19 cellular contexts compared by ENCODE assay signal in the genomic region with DNA sequence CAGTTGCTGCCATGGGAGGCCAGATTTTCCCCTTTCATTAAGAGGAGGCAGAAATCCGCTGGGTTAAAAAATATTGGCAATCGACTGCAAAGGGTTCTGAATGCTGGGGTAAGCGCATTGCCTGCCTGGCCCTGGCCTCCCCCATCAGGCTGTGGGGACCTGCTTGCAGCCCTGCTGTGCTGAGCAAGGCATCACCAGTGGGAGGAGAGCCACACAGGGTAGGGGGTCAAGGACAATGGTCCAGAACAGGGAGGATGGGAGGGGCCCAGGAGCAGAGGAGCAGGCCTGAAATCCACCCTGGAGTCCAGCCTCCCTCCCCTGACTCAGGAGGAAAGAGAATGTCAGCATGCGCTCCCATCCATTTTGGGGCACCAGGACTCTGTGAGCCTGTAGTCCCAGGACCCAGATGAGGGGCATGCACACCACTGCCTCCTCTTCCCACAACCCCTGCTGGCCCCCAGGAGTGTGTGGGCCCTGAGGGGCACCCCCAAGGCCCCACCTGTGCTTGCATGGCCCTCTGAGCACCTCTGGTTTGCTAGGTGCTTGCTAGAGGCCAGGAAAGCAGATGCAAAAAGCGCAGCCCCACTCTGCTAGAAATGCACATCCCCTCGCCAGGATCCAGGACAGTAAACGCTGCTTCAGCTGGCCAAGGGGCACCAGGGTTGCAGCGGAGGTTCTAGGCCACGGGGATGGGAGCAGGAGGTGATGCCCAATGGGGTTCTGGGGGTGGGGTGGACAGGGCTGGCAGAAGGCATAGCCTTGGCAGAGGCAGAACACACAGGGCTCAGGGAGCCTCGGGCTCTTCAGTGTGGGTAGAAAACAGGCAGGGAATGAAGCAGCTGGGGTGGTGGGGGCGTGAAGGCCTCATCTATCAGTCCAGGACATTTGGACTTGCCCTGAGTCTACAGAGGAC. TPM values are rescaled to one million over a fixed set of nuclear protein-coding genes. Genes with fewer than 3 reads are reported as not detected.
DNase-seq lines count a peak whose midpoint lies in the region; ATAC-seq and TF ChIP-seq lines count a peak whose summit lies in the region.
"Had no signal": no experiment of that assay in that cellular context is flagged by ENCODE, and none has a peak within 500 bp of the region (broad histone marks: within the 10 kb centered on the region; RNA-seq: fewer than 3 reads in every experiment).

No MANE protein-coding gene starts in this region.

- TF ChIP-seq CTCF in heart left ventricle (IDR thresholded peaks at IDR 0.05) = no peak
- no peak for TF ChIP-seq CTCF in nephron progenitor cell (IDR thresholded peaks at IDR 0.05)
- no peak for TF ChIP-seq CTCF in type B pancreatic cell (conservative IDR thresholded peaks at IDR 0.05)
- TF ChIP-seq CTCF in Caco-2 (IDR thresholded peaks at IDR 0.05; ENCODE audit: insufficient read depth in 1 of 2, low read depth in 1 of 2, low read length in 1 of 2, severe bottlenecking in 1 of 2, unreplicated experiment in 1 of 2) = no peak

- H3K4me3 Mint-ChIP-seq in nephron progenitor cell (no peak overlapping the region), type B pancreatic cell (no peak overlapping the region), Caco-2 (ENCODE audit: unreplicated experiment) (no peak overlapping the region)

- H3K27me3 Mint-ChIP-seq in nephron progenitor cell (ENCODE audit: low read depth, poor library complexity) (peaks cover 15% of the 10 kb centered on the region), type B pancreatic cell (no peaks in the 10 kb centered on the region), Caco-2 (ENCODE audit: insufficient read depth, unreplicated experiment) (no peaks in the 10 kb centered on the region)

- peak overlapping the region; percentile 73 for H3K27ac Mint-ChIP-seq in nephron progenitor cell
- no peak overlapping the region for H3K27ac Mint-ChIP-seq in type B pancreatic cell
- no peak overlapping the region for H3K27ac Mint-ChIP-seq in Caco-2 (ENCODE audit: unreplicated experiment)

- DNase-seq in Right ventricle myocardium inferior (ENCODE audit: missing footprints) (no peak), cardiac septum (ENCODE audit: low spot score) (no peak), heart left ventricle (peak in 1 of 5 donors; percentile 36), nephron progenitor cell (no peak), NCI-H82 treated with DMSO at 0.1 percent for 48 hours (lab: John Stamatoyannopoulos, UW; ENCODE audit: unreplicated experiment) (no peak), type B pancreatic cell (ENCODE audit: extremely low spot score, unreplicated experiment) (no peak), SKM-1 (lab: John Stamatoyannopoulos, UW; ENCODE audit: unreplicated experiment) (no peak), Caco-2 (no peak)
- DNase-seq: activated CD8-positive, alpha-beta memory T cell treated with anti-CD3 and anti-CD28 coated beads, Interleukin-2, amount 50 U/mL, for 4 hours; brain microvascular endothelial cell; MG63; midbrain; NCI-H1417 treated with DMSO at 0.1 percent for 48 hours; NCI-H510A treated with DMSO at 0.1 percent for 48 hours; small intestine; stimulated activated naive CD8-positive, alpha-beta T cell treated with anti-CD3 and anti-CD28 coated beads, Interleukin-15, Interleukin-2, amounts not matched to agents 100 U/mL and 50 U/mL, for 24 hours; T-helper 2 cell; tibial artery had no signal

- peaks cover 0 to 35% (median 4%) of the 10 kb centered on the region in 12 donors for H3K4me1 ChIP-seq in heart left ventricle
- no peaks in the 10 kb centered on the region for H3K4me1 ChIP-seq in Caco-2
- H3K4me1 ChIP-seq: tibial artery had no signal

- WGBS in heart left ventricle, 4 donors = 71 to 76% (median 73%) methylated on average over 11 of the region's 11 CpGs

- no TSS peak for BruUV-seq in Caco-2 (replicated peaks; lab: Mats Ljungman, UMichigan)

- H3K36me3 Mint-ChIP-seq in nephron progenitor cell (ENCODE audit: low read depth) (peaks cover 4% of the 10 kb centered on the region), type B pancreatic cell (no peaks in the 10 kb centered on the region), Caco-2 (ENCODE audit: insufficient read depth, unreplicated experiment) (no peaks in the 10 kb centered on the region)

- no peak for TF ChIP-seq POLR2A in heart left ventricle (IDR thresholded peaks at IDR 0.05)

- CTCF ChIA-PET in Caco-2 (lab: Charles Lee) = no interaction called here

- peak overlapping the region in 10 of 12 donors; percentile 43 to 82 (median 64) for H3K27ac ChIP-seq in heart left ventricle
- H3K27ac ChIP-seq: brain microvascular endothelial cell, coronary artery, tibial artery had no signal

- intact Hi-C loops in Right ventricle myocardium inferior (cut with DNase I) (loop anchor here (1.0 kb wide), 1 partner anchor 56 kb away; no protein-coding TSS in a partner anchor), cardiac septum (cut with DNase I) (no loop called here), heart left ventricle (cut with DNase I) (no loop called here), Caco-2 (cut with micrococcal nuclease; ENCODE audit: unreplicated experiment) (no loop called here)

- H3K9me3 Mint-ChIP-seq in nephron progenitor cell (peaks cover 12% of the 10 kb centered on the region), type B pancreatic cell (peaks cover 7% of the 10 kb centered on the region), Caco-2 (ENCODE audit: unreplicated experiment) (peaks cover 9% of the 10 kb centered on the region)

- H3K4me1 Mint-ChIP-seq in nephron progenitor cell (peaks cover 24% of the 10 kb centered on the region), type B pancreatic cell (ENCODE audit: unreplicated experiment) (peaks cover 4% of the 10 kb centered on the region), Caco-2 (ENCODE audit: low read depth, unreplicated experiment) (no peaks in the 10 kb centered on the region)

- peak; percentile 41 for ATAC-seq in Right ventricle myocardium inferior
- peak in 3 of 4 donors; percentile 29 to 54 (median 35) for ATAC-seq in heart left ventricle
- ATAC-seq: stimulated activated naive CD8-positive, alpha-beta T cell treated with anti-CD3 and anti-CD28 coated beads, Interleukin-15, Interleukin-2, amounts not matched to agents 100 U/mL and 50 U/mL, for 24 hours had no signal

- POLR2A ChIA-PET in Caco-2 (lab: Charles Lee) = no interaction called here

- H3K9me3 ChIP-seq in heart left ventricle = peaks cover 0 to 8% (median 5%) of the 10 kb centered on the region in 12 donors
- 0 out of 2 replicates have a peak, but pooled peaks cover 4% of the 10 kb centered on the region for H3K9me3 ChIP-seq in Caco-2

- H3K36me3 ChIP-seq in heart left ventricle (no peaks in the 10 kb centered on the region), Caco-2 (ENCODE audit: control insufficient read depth, insufficient read depth, low read length) (no peaks in the 10 kb centered on the region)
- H3K36me3 ChIP-seq: brain microvascular endothelial cell, MG63 had no signal

- H3K4me3 ChIP-seq in heart left ventricle (no peak overlapping the region), Caco-2 (ENCODE audit: low read depth, low read length) (no peak overlapping the region)
- H3K4me3 ChIP-seq: coronary artery, MG63, tibial artery had no signal

- H3K27me3 ChIP-seq in heart left ventricle (no peaks in the 10 kb centered on the region), Caco-2 (replicated peaks; ENCODE audit: control insufficient read depth, insufficient read depth, low read length) (no peaks in the 10 kb centered on the region)
- H3K27me3 ChIP-seq: brain microvascular endothelial cell, MG63 had no signal

RNA-seq across cellular contexts. Expression of gene TESC, which starts 14.6 kb away (rescaled TPM):
- total RNA-seq in Right ventricle myocardium inferior (93.9 TPM), cardiac septum (23.7 TPM), heart left ventricle (10 to 100 TPM; 25.2 to 94.1 (median 72.2) TPM), type B pancreatic cell (ENCODE audit: low replicate concordance) (7.2 and 7.4 TPM in 2 replicates), Caco-2 (2022) (4.8 and 6.8 TPM in 2 replicates)
- polyA plus RNA-seq in heart left ventricle = 10 to 100 TPM; 40.5 to 88.8 TPM
